17 cellular contexts compared by ENCODE assay signal in genomic region chr1:158818560-158818959, GRCh38. TPM values are rescaled to one million over a fixed set of nuclear protein-coding genes. Genes with fewer than 3 reads are reported as not detected.
A peak's percentile ranks its signal among the peaks of the same experiment; 100 is the strongest.
DNase-seq lines count a peak whose midpoint lies in the region; ATAC-seq and TF ChIP-seq lines count a peak whose summit lies in the region.
"Had no signal": no experiment of that assay in that cellular context is flagged by ENCODE, and none has a peak within 500 bp of the region (broad histone marks: within the 10 kb centered on the region; RNA-seq: fewer than 3 reads in every experiment).

No MANE protein-coding gene starts in this region.

- no peaks in the 10 kb centered on the region for H3K27me3 ChIP-seq in CD8-positive, alpha-beta T cell (ENCODE audit: insufficient read depth, low read length)
- no peaks in the 10 kb centered on the region for H3K27me3 ChIP-seq in naive thymus-derived CD4-positive, alpha-beta T cell (ENCODE audit: control insufficient read depth in 2 of 2, insufficient read depth in 2 of 2, low read length in 2 of 2)
- H3K27me3 ChIP-seq: brain microvascular endothelial cell had no signal

- TF ChIP-seq CTCF in CD8-positive, alpha-beta T cell (IDR thresholded peaks at IDR 0.05) = no peak
- no peak for TF ChIP-seq CTCF in NB4 (IDR thresholded peaks at IDR 0.05; ENCODE audit: low read depth, low read length)

- CTCF ChIA-PET in CD8-positive, alpha-beta T cell (lab: Charles Lee) = interaction anchor here (0.8 to 1.3 kb wide), 3 partner anchors 12 to 180 kb away, joined by 3 to 4 read pairs (median 4); no protein-coding TSS in a partner anchor
- CTCF ChIA-PET in naive thymus-derived CD4-positive, alpha-beta T cell (lab: Charles Lee) = no interaction called here

- H3K4me1 Mint-ChIP-seq in CD8-positive, alpha-beta T cell (ENCODE audit: low read depth) = peaks cover 16% of the 10 kb centered on the region
- peaks cover 31% of the 10 kb centered on the region for H3K4me1 Mint-ChIP-seq in activated T-helper 1 cell treated with anti-CD3 and anti-CD28 coated beads, Interleukin-12 subunit alpha, Interleukin-12 subunit beta, Interleukin-2, Interleukin-4 antibody, amounts not matched to agents 30 ng/mL and 10 ng/mL and 1 ng/mL, durations not matched to agents 14 hours and 24 hours and 36 hours (ENCODE audit: low read depth)
- peaks cover 0 to 34% (median 9%) of the 10 kb centered on the region in 7 donors for H3K4me1 Mint-ChIP-seq in naive thymus-derived CD4-positive, alpha-beta T cell

- no peak for DNase-seq in CD8-positive, alpha-beta T cell
- peak; percentile 89 for DNase-seq in NB4 (ENCODE audit: low read depth)
- no peak for DNase-seq in activated T-helper 1 cell treated with anti-CD3 and anti-CD28 coated beads, Interleukin-12 subunit alpha, Interleukin-12 subunit beta, Interleukin-2, Interleukin-4 antibody, amounts not matched to agents 30 ng/mL and 10 ng/mL and 1 ng/mL, durations not matched to agents 14 hours and 24 hours and 36 hours (ENCODE audit: low spot score)
- DNase-seq in naive thymus-derived CD4-positive, alpha-beta T cell = no peak
- DNase-seq: activated gamma-delta T cell; brain microvascular endothelial cell; DND-41; effector memory CD4-positive, alpha-beta T cell; Karpas-422; stimulated activated CD8-positive, alpha-beta memory T cell treated with anti-CD3 and anti-CD28 coated beads, Interleukin-4, amount 100 ng/mL, for 48 hours had no signal

- no peaks in the 10 kb centered on the region for H3K36me3 ChIP-seq in CD8-positive, alpha-beta T cell (ENCODE audit: insufficient read depth, low read length)
- H3K36me3 ChIP-seq in naive thymus-derived CD4-positive, alpha-beta T cell (ENCODE audit: control insufficient read depth in 2 of 3, insufficient read depth in 3 of 3, low read length in 3 of 3) = no peaks in the 10 kb centered on the region
- H3K36me3 ChIP-seq: brain microvascular endothelial cell had no signal

- no peaks in the 10 kb centered on the region for H3K4me1 ChIP-seq in CD8-positive, alpha-beta T cell (ENCODE audit: insufficient read depth, low read length)
- peaks cover 0 to 23% of the 10 kb centered on the region in 2 donors for H3K4me1 ChIP-seq in naive thymus-derived CD4-positive, alpha-beta T cell (ENCODE audit: control insufficient read depth in 2 of 2, insufficient read depth in 2 of 2, low read length in 2 of 2)

- H3K4me3 ChIP-seq in CD8-positive, alpha-beta T cell (ENCODE audit: low read depth, low read length) = no peak overlapping the region
- H3K4me3 ChIP-seq in NB4 (ENCODE audit: low read depth, low read length) = no peak overlapping the region
- no peak overlapping the region for H3K4me3 ChIP-seq in naive thymus-derived CD4-positive, alpha-beta T cell (ENCODE audit: low read length)
- H3K4me3 ChIP-seq: GM12878 had no signal

- no peaks in the 10 kb centered on the region for H3K36me3 Mint-ChIP-seq in CD8-positive, alpha-beta T cell
- H3K36me3 Mint-ChIP-seq in activated T-helper 1 cell treated with anti-CD3 and anti-CD28 coated beads, Interleukin-12 subunit alpha, Interleukin-12 subunit beta, Interleukin-2, Interleukin-4 antibody, amounts not matched to agents 30 ng/mL and 10 ng/mL and 1 ng/mL, durations not matched to agents 14 hours and 24 hours and 36 hours (ENCODE audit: low read depth) = peaks cover 8% of the 10 kb centered on the region
- H3K36me3 Mint-ChIP-seq in naive thymus-derived CD4-positive, alpha-beta T cell = peaks cover 0 to 12% (median 0%) of the 10 kb centered on the region in 5 donors

- H3K27me3 Mint-ChIP-seq in CD8-positive, alpha-beta T cell (ENCODE audit: low read depth) = peaks cover under 1% of the 10 kb centered on the region
- H3K27me3 Mint-ChIP-seq in activated T-helper 1 cell treated with anti-CD3 and anti-CD28 coated beads, Interleukin-12 subunit alpha, Interleukin-12 subunit beta, Interleukin-2, Interleukin-4 antibody, amounts not matched to agents 30 ng/mL and 10 ng/mL and 1 ng/mL, durations not matched to agents 14 hours and 24 hours and 36 hours (ENCODE audit: insufficient read depth) = peaks cover 4% of the 10 kb centered on the region
- H3K27me3 Mint-ChIP-seq in naive thymus-derived CD4-positive, alpha-beta T cell = peaks cover 0 to 8% (median 4%) of the 10 kb centered on the region in 5 donors
- H3K27me3 Mint-ChIP-seq: progenitor cell of endocrine pancreas had no signal

- no peak overlapping the region for H3K4me3 Mint-ChIP-seq in CD8-positive, alpha-beta T cell
- H3K4me3 Mint-ChIP-seq in activated T-helper 1 cell treated with anti-CD3 and anti-CD28 coated beads, Interleukin-12 subunit alpha, Interleukin-12 subunit beta, Interleukin-2, Interleukin-4 antibody, amounts not matched to agents 30 ng/mL and 10 ng/mL and 1 ng/mL, durations not matched to agents 14 hours and 24 hours and 36 hours = peak overlapping the region; percentile 37
- peak overlapping the region in 1 of 10 donors; percentile 57 for H3K4me3 Mint-ChIP-seq in naive thymus-derived CD4-positive, alpha-beta T cell

- ATAC-seq in CD8-positive, alpha-beta T cell = no peak
- peak; percentile 49 for ATAC-seq in naive thymus-derived CD4-positive, alpha-beta T cell
- ATAC-seq in GM18858 (IDR thresholded peaks at IDR 0.05; ENCODE audit: unreplicated experiment) = no peak
- no peak for ATAC-seq in GM19035 (IDR thresholded peaks at IDR 0.05; ENCODE audit: unreplicated experiment)
- no peak for ATAC-seq in HG03520 (IDR thresholded peaks at IDR 0.05; ENCODE audit: unreplicated experiment)
- no peak for ATAC-seq in GM21526 (IDR thresholded peaks at IDR 0.05; ENCODE audit: low FRiP score, unreplicated experiment)

- no peak for TF ChIP-seq POLR2A in NB4 (IDR thresholded peaks at IDR 0.05; ENCODE audit: extremely low read depth, insufficient read length)

- no peaks in the 10 kb centered on the region for H3K9me3 ChIP-seq in CD8-positive, alpha-beta T cell (ENCODE audit: low read length)
- no peaks in the 10 kb centered on the region for H3K9me3 ChIP-seq in naive thymus-derived CD4-positive, alpha-beta T cell (ENCODE audit: control insufficient read depth in 2 of 3, low read length in 3 of 3)

- no peak overlapping the region for H3K27ac ChIP-seq in CD8-positive, alpha-beta T cell (ENCODE audit: low read depth, low read length)
- H3K27ac ChIP-seq in naive thymus-derived CD4-positive, alpha-beta T cell (ENCODE audit: low read depth, low read length) = no peak overlapping the region

- peak overlapping the region; percentile 11 for H3K27ac Mint-ChIP-seq in CD8-positive, alpha-beta T cell
- H3K27ac Mint-ChIP-seq in activated T-helper 1 cell treated with anti-CD3 and anti-CD28 coated beads, Interleukin-12 subunit alpha, Interleukin-12 subunit beta, Interleukin-2, Interleukin-4 antibody, amounts not matched to agents 30 ng/mL and 10 ng/mL and 1 ng/mL, durations not matched to agents 14 hours and 24 hours and 36 hours = peak overlapping the region; percentile 61
- peak overlapping the region in 1 of 9 donors; percentile 12 for H3K27ac Mint-ChIP-seq in naive thymus-derived CD4-positive, alpha-beta T cell
- H3K27ac Mint-ChIP-seq: progenitor cell of endocrine pancreas had no signal

- no peaks in the 10 kb centered on the region for H3K9me3 Mint-ChIP-seq in CD8-positive, alpha-beta T cell
- peaks cover 7% of the 10 kb centered on the region for H3K9me3 Mint-ChIP-seq in activated T-helper 1 cell treated with anti-CD3 and anti-CD28 coated beads, Interleukin-12 subunit alpha, Interleukin-12 subunit beta, Interleukin-2, Interleukin-4 antibody, amounts not matched to agents 30 ng/mL and 10 ng/mL and 1 ng/mL, durations not matched to agents 14 hours and 24 hours and 36 hours
- H3K9me3 Mint-ChIP-seq in naive thymus-derived CD4-positive, alpha-beta T cell = peaks cover 0 to 4% (median 0%) of the 10 kb centered on the region in 11 donors

- POLR2A ChIA-PET in CD8-positive, alpha-beta T cell (lab: Charles Lee) = interaction anchor here (0.7 to 0.9 kb wide), 2 partner anchors 208 to 424 kb away, joined by 3 read pairs; no protein-coding TSS in a partner anchor
- POLR2A ChIA-PET in naive thymus-derived CD4-positive, alpha-beta T cell (lab: Charles Lee) = no interaction called here

- intact Hi-C loops in CD8-positive, alpha-beta T cell (cut with DNase I, micrococcal nuclease) = no loop called here
- intact Hi-C loops in activated T-helper 1 cell treated with anti-CD3 and anti-CD28 coated beads, Interleukin-12 subunit alpha, Interleukin-12 subunit beta, Interleukin-2, Interleukin-4 antibody, amounts not matched to agents 30 ng/mL and 10 ng/mL and 1 ng/mL, durations not matched to agents 14 hours and 24 hours and 36 hours (cut with micrococcal nuclease) = loop anchor here (2.0 to 5.0 kb wide), 2 partner anchors 102 to 114 kb away; partner anchors contain the start of gene PYHIN1
- intact Hi-C loops in naive thymus-derived CD4-positive, alpha-beta T cell (cut with micrococcal nuclease) = loop anchor here in 1 of 2 donors (2.0 to 10.0 kb wide), 2 partner anchors 114 to 256 kb away; partner anchors contain the start of gene AIM2

RNA-seq across cellular contexts. Expression of gene MNDA, which starts 12.6 kb away (rescaled TPM):
- total RNA-seq in CD8-positive, alpha-beta T cell = not detected
- not detected in 2 replicates for total RNA-seq in activated T-helper 1 cell treated with anti-CD3 and anti-CD28 coated beads, Interleukin-12 subunit alpha, Interleukin-12 subunit beta, Interleukin-2, Interleukin-4 antibody, amounts not matched to agents 30 ng/mL and 10 ng/mL and 1 ng/mL, durations not matched to agents 14 hours and 24 hours and 36 hours
- total RNA-seq in naive thymus-derived CD4-positive, alpha-beta T cell = 100 to 1,000 TPM in 1 of 5 experiments, 1 to 10 TPM in 2, under 1 TPM in 1, not detected in 1; 0.70 to 104 (median 3.1) TPM
- under 1 TPM; 0.18 to 0.67 TPM for polyA plus RNA-seq in naive thymus-derived CD4-positive, alpha-beta T cell
- total RNA-seq: fibroblast of villous mesenchyme, progenitor cell of endocrine pancreas had no signal

RNA-seq across cellular contexts. Expression of gene OR6N2, which starts 37.6 kb away (rescaled TPM):
- total RNA-seq in CD8-positive, alpha-beta T cell = not detected
- total RNA-seq in activated T-helper 1 cell treated with anti-CD3 and anti-CD28 coated beads, Interleukin-12 subunit alpha, Interleukin-12 subunit beta, Interleukin-2, Interleukin-4 antibody, amounts not matched to agents 30 ng/mL and 10 ng/mL and 1 ng/mL, durations not matched to agents 14 hours and 24 hours and 36 hours = not detected in 2 replicates
- under 1 TPM in 1 of 5 experiments, not detected in 4; 0.17 TPM for total RNA-seq in naive thymus-derived CD4-positive, alpha-beta T cell
- polyA plus RNA-seq in naive thymus-derived CD4-positive, alpha-beta T cell = not detected
- total RNA-seq: fibroblast of villous mesenchyme, GM12878, progenitor cell of endocrine pancreas had no signal
- polyA plus RNA-seq: GM12878 had no signal

RNA-seq across cellular contexts. Expression of gene OR6N1, which starts 46.6 kb away (rescaled TPM):
- total RNA-seq in CD8-positive, alpha-beta T cell = not detected
- not detected in 2 replicates for total RNA-seq in activated T-helper 1 cell treated with anti-CD3 and anti-CD28 coated beads, Interleukin-12 subunit alpha, Interleukin-12 subunit beta, Interleukin-2, Interleukin-4 antibody, amounts not matched to agents 30 ng/mL and 10 ng/mL and 1 ng/mL, durations not matched to agents 14 hours and 24 hours and 36 hours
- under 1 TPM in 1 of 5 experiments, not detected in 4; 0.37 TPM for total RNA-seq in naive thymus-derived CD4-positive, alpha-beta T cell
- not detected for polyA plus RNA-seq in naive thymus-derived CD4-positive, alpha-beta T cell
- total RNA-seq: fibroblast of villous mesenchyme, GM12878, progenitor cell of endocrine pancreas had no signal
- polyA plus RNA-seq: GM12878 had no signal
